In the genomic region with DNA sequence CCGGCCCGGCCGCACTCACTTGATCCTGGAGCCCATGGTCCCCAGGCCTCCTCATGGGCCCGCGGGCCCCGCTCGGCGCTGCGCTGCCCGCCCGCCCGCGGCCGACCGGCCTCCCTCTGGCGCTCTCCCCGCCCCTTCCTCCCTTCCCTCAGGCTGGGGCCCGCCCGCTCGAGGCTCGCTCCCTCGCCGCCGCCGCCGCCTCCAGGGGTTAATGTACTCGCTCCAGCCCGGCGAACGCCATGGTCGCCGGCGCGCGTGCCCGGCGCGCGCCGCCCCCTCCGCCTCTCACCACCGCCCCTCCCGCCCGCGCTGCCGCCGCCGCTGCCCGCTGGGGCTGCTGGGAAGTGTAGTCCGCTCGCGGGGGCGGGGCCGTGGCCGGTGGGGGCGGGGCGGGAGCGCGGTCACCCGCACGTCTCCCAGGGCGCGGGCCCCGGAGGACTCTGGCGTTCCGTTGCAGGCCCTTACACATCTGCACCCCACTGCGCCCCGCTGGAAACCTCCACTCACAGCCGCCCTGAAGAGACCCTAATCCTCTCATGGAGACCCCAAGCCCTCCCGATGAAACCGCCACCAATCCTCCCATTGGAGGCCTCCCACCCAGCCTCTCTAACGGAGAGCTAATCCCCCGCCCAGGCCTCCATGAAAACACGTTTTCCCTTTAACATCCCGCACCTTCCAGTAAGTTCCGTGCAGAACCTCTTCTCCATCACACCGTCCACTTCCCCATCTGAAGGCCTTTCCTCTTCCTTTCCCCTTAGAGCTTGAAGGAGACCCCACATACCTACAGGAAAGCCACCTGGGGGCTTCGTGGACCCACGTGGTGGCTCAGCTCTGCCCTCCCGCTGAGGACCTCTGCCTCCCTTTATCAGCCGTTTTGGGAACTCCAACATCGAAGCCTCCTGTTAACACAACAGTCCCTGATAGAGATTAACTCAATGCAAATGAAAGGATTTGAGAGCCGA, we compare ENCODE assay signal across 8 cellular contexts. TPM values are rescaled to one million over a fixed set of nuclear protein-coding genes. Genes with fewer than 3 reads are reported as not detected.
DNase-seq lines count a peak whose midpoint lies in the region; ATAC-seq and TF ChIP-seq lines count a peak whose summit lies in the region.

A gene with protein sequence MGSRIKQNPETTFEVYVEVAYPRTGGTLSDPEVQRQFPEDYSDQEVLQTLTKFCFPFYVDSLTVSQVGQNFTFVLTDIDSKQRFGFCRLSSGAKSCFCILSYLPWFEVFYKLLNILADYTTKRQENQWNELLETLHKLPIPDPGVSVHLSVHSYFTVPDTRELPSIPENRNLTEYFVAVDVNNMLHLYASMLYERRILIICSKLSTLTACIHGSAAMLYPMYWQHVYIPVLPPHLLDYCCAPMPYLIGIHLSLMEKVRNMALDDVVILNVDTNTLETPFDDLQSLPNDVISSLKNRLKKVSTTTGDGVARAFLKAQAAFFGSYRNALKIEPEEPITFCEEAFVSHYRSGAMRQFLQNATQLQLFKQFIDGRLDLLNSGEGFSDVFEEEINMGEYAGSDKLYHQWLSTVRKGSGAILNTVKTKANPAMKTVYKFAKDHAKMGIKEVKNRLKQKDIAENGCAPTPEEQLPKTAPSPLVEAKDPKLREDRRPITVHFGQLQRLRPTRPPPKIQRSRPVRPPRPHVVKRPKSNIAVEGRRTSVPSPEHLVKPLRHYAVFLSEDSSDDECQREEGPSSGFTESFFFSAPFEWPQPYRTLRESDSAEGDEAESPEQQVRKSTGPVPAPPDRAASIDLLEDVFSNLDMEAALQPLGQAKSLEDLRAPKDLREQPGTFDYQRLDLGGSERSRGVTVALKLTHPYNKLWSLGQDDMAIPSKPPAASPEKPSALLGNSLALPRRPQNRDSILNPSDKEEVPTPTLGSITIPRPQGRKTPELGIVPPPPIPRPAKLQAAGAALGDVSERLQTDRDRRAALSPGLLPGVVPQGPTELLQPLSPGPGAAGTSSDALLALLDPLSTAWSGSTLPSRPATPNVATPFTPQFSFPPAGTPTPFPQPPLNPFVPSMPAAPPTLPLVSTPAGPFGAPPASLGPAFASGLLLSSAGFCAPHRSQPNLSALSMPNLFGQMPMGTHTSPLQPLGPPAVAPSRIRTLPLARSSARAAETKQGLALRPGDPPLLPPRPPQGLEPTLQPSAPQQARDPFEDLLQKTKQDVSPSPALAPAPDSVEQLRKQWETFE (minus strand): TSS at position 257 of the 962 bp plus-strand sequence. CDS start 221 bp downstream, at position 36.

- H3K27me3 ChIP-seq in OCI-LY1 (ENCODE audit: insufficient read depth, low read length): 0 out of 2 replicates have a peak, but pooled peaks cover 4% of the 10 kb centered on the region

- peak within 1 kb of the TSS; percentile 96 for H2AFZ ChIP-seq in OCI-LY1 (ENCODE audit: low read length)

- peak; percentile 76 for ATAC-seq in GM21381 (IDR thresholded peaks at IDR 0.05; ENCODE audit: unreplicated experiment)

- peak within 1 kb of the TSS; percentile 95 for H3K9ac ChIP-seq in OCI-LY1 (ENCODE audit: low read length)

- H4K20me1 ChIP-seq in OCI-LY1 (ENCODE audit: insufficient read depth, low read length): no peaks in the 10 kb centered on the region

- no peaks in the 10 kb centered on the region for H3F3A ChIP-seq in OCI-LY1 (ENCODE audit: insufficient read depth, low read length)

- no peak for TF ChIP-seq CTCF in OCI-LY1 (IDR thresholded peaks at IDR 0.05; ENCODE audit: low read length)

- H3K4me2 ChIP-seq in OCI-LY1 (ENCODE audit: low read length): peak within 1 kb of the TSS; percentile 100

- 0 out of 2 replicates have a peak, but pooled peaks cover 6% of the 10 kb centered on the region for H3K79me2 ChIP-seq in OCI-LY1 (ENCODE audit: insufficient read depth, low read length)

- H3K4me3 ChIP-seq in OCI-LY1 (ENCODE audit: low read depth, low read length, poor library complexity, severe bottlenecking): peak within 1 kb of the TSS; percentile 97

- H3K9me3 ChIP-seq in OCI-LY1 (ENCODE audit: low read length): no peaks in the 10 kb centered on the region

- H3K9me2 ChIP-seq in OCI-LY1 (ENCODE audit: low read depth, low read length): no peaks in the 10 kb centered on the region

- DNase-seq in COR-L47 (lab: John Stamatoyannopoulos, UW): peak; percentile 84
- peak in 74 of 76 experiments; percentile 29 to 89 (median 80) for DNase-seq in HUDEP-2 (lab: John Stamatoyannopoulos, UW; ENCODE audit: unreplicated experiment in 76 of 76)
- peak; percentile 84 for DNase-seq in activated T-cell treated with anti-CD3 and anti-CD28 coated beads for 24 hours (ENCODE audit: low read depth)
- no peak for DNase-seq in epithelial cell of prostate (ENCODE audit: low read depth, low spot score)
- DNase-seq in mucosa of gallbladder (ENCODE audit: low spot score): peak; percentile 93
- DNase-seq in stimulated activated CD8-positive, alpha-beta memory T cell treated with anti-CD3 and anti-CD28 coated beads, Interleukin-4, amount 100 ng/mL, for 24 hours (ENCODE audit: low read depth): peak; percentile 87

- H3K27ac ChIP-seq in OCI-LY1 (ENCODE audit: low read depth, low read length, poor library complexity, severe bottlenecking): peak within 1 kb of the TSS; percentile 41
- peak within 1 kb of the TSS; percentile 39 for H3K27ac ChIP-seq in epithelial cell of prostate

- peaks cover 34% of the 10 kb centered on the region for H3K4me1 ChIP-seq in OCI-LY1 (ENCODE audit: insufficient read depth, low read length, severe bottlenecking)

- no peaks in the 10 kb centered on the region for H3K36me3 ChIP-seq in OCI-LY1 (ENCODE audit: insufficient read depth, low read length)

RNA-seq across cellular contexts. Expression of the gene that starts here (rescaled TPM):
- total RNA-seq in mucosa of gallbladder: 26.3 TPM
